In the genomic region with DNA sequence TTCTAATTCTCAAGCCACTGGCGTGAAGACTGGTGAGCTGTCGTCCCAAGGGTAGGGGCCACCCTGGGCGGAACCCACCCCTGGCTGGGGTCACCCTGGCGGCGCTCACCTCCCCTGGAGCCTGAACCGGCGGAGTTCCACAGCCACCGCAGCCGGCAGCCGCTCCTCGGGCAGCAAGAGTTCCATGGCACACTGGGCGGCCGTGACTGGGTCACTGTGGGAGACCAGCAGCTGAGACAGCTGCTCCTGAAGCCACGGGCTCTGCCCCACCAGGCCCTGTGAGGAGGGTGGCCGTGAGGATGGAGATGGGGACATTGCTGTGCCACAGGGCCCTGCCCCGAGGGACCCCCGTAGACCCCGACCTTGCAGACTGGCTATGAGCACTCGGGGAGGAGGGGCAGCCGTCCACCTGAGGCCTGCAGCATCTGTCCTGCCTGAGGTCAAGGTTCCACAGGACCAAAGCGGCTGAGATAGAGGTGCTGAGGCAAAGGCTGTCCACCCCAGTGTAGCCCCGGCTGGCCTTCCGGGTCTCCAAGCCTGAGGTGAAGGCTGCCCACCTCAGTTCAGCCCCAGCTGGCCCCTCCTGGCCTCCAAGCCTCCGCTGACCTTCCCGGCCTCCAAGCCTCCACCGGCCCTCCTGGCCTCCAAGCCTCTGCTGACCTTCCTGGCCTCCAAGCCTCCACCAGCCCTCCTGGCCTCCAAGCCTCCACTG, we compare ENCODE assay signal across 23 cellular contexts.
"Had no signal": no experiment of that assay in that cellular context is flagged by ENCODE, and none has a peak within 500 bp of the region (broad histone marks: within the 10 kb centered on the region; RNA-seq: fewer than 3 reads in every experiment).

No MANE protein-coding gene starts in this region.

- H3K36me3 Mint-ChIP-seq: activated naive CD8-positive, alpha-beta T cell treated with anti-CD3 and anti-CD28 coated beads for 36 hours had no signal

- H3K4me3 Mint-ChIP-seq: activated naive CD8-positive, alpha-beta T cell treated with anti-CD3 and anti-CD28 coated beads for 36 hours; activated T-cell treated with anti-CD3 and anti-CD28 coated beads, Interleukin-2, amount 50 U/mL, for 4 hours; central memory CD8-positive, alpha-beta T cell; nephron; T-helper 1 cell treated with Interleukin-12 subunit alpha and Interleukin-12 subunit beta and Interleukin-4 antibody, amounts not matched to agents 30 μg/mL and 1 μg/mL, for 36 hours; WTC11 had no signal

- FAIRE-seq: astrocyte, colon, endometrium had no signal

- H3K27me3 Mint-ChIP-seq: activated naive CD8-positive, alpha-beta T cell treated with anti-CD3 and anti-CD28 coated beads for 36 hours; central memory CD8-positive, alpha-beta T cell had no signal

- H3K27me3 ChIP-seq: heart right ventricle, sigmoid colon, upper lobe of right lung had no signal

- H2AFZ ChIP-seq: parathyroid adenoma had no signal

- H3K4me3 ChIP-seq: heart right ventricle, sigmoid colon, smooth muscle cell, thoracic aorta, upper lobe of right lung had no signal

- ATAC-seq: activated T-cell treated with anti-CD3 and anti-CD28 coated beads, Interleukin-2, amount 50 U/mL, for 4 hours; WTC11 had no signal

- DNase-seq: activated CD8-positive, alpha-beta memory T cell treated with anti-CD3 and anti-CD28 coated beads, Interleukin-2, amount 50 U/mL, for 4 hours; activated naive CD4-positive, alpha-beta T cell; activated naive CD8-positive, alpha-beta T cell treated with anti-CD3 and anti-CD28 coated beads for 36 hours; activated T-cell treated with anti-CD3 and anti-CD28 coated beads, Interleukin-2, amount 50 U/mL, for 4 hours; heart right ventricle; left ventricle myocardium superior; midbrain; sigmoid colon; stimulated activated CD4-positive, alpha-beta T cell treated with anti-CD3 and anti-CD28 coated beads, Interleukin-4, amount 100 ng/mL, for 1 hour; stimulated activated naive CD4-positive, alpha-beta T cell; T1000; upper lobe of right lung had no signal

- H3K4me1 Mint-ChIP-seq: activated naive CD8-positive, alpha-beta T cell treated with anti-CD3 and anti-CD28 coated beads for 36 hours; central memory CD8-positive, alpha-beta T cell; nephron; WTC11 had no signal

- H3K36me3 ChIP-seq: upper lobe of right lung had no signal

- H3K27ac Mint-ChIP-seq: activated naive CD8-positive, alpha-beta T cell treated with anti-CD3 and anti-CD28 coated beads for 36 hours; activated T-helper 2 cell treated with anti-CD3 and anti-CD28 coated beads, Interferon-gamma antibody, Interleukin-2, Interleukin-4, amounts not matched to agents 10 μg/mL and 5 μg/mL and 100 μg/mL, durations not matched to agents 14 hours and 24 hours and 36 hours; nephron; T-helper 1 cell treated with Interleukin-12 subunit alpha and Interleukin-12 subunit beta and Interleukin-4 antibody, amounts not matched to agents 30 μg/mL and 1 μg/mL, for 36 hours; WTC11 had no signal

- H3K4me2 ChIP-seq: smooth muscle cell had no signal

- H3K27ac ChIP-seq: parathyroid adenoma, thoracic aorta, upper lobe of right lung had no signal

- H3K4me1 ChIP-seq: parathyroid adenoma, sigmoid colon had no signal

- H3K9ac ChIP-seq: parathyroid adenoma had no signal

- H3K79me2 ChIP-seq: parathyroid adenoma had no signal
